Comparison of ENCODE assay signal across 23 cellular contexts in genomic region chr3:10404377-10404776, GRCh38.
DNase-seq lines count a peak whose midpoint lies in the region; ATAC-seq, FAIRE-seq and TF ChIP-seq lines count a peak whose summit lies in the region.
"Had no signal": no experiment of that assay in that cellular context is flagged by ENCODE, and none has a peak within 500 bp of the region (broad histone marks: within the 10 kb centered on the region; RNA-seq: fewer than 3 reads in every experiment).

No MANE protein-coding gene starts in this region.

- no peak overlapping the region for H3K27ac Mint-ChIP-seq in activated CD4-positive, alpha-beta T cell treated with anti-CD3 and anti-CD28 coated beads for 36 hours
- no peak overlapping the region for H3K27ac Mint-ChIP-seq in activated CD4-positive, alpha-beta T cell treated with anti-CD3 and anti-CD28 coated beads, Interleukin-2, amount 10 ng/mL, durations not matched to agents 7 days and 5 days
- no peak overlapping the region for H3K27ac Mint-ChIP-seq in activated naive CD8-positive, alpha-beta T cell treated with anti-CD3 and anti-CD28 coated beads, Interleukin-2, amount 50 U/mL, for 24 hours
- H3K27ac Mint-ChIP-seq in activated naive CD8-positive, alpha-beta T cell treated with anti-CD3 and anti-CD28 coated beads for 36 hours = no peak overlapping the region
- H3K27ac Mint-ChIP-seq: B cell; CD4-positive, alpha-beta T cell; CD8-positive, alpha-beta T cell had no signal

- H3K4me2 ChIP-seq in K562 (ENCODE audit: insufficient read depth, low read length) = no peak overlapping the region
- H3K4me2 ChIP-seq: A549; BLaER1 treated with 17β-estradiol and CSF1 and Interleukin-3, amounts not matched to agents 10 nM and 100 nM had no signal

- H3K9me3 ChIP-seq in HEK293 (ENCODE audit: control insufficient read depth, insufficient read depth, low read depth, low read length) (no peaks in the 10 kb centered on the region), K562 (replicated peaks; ENCODE audit: control insufficient read depth, insufficient read depth, low read depth, low read length) (no peaks in the 10 kb centered on the region)
- H3K9me3 ChIP-seq: A549; BLaER1 treated with 17β-estradiol and CSF1 and Interleukin-3, amounts not matched to agents 10 nM and 100 nM; Caco-2 had no signal

- H2AFZ ChIP-seq in K562 (ENCODE audit: low read depth, low read length) = no peak overlapping the region

- H3K4me3 Mint-ChIP-seq in activated CD4-positive, alpha-beta T cell treated with anti-CD3 and anti-CD28 coated beads for 36 hours = no peak overlapping the region
- no peak overlapping the region for H3K4me3 Mint-ChIP-seq in activated CD4-positive, alpha-beta T cell treated with anti-CD3 and anti-CD28 coated beads, Interleukin-2, amount 10 ng/mL, durations not matched to agents 7 days and 5 days
- H3K4me3 Mint-ChIP-seq in activated naive CD8-positive, alpha-beta T cell treated with anti-CD3 and anti-CD28 coated beads, Interleukin-2, amount 50 U/mL, for 24 hours = no peak overlapping the region
- no peak overlapping the region for H3K4me3 Mint-ChIP-seq in activated naive CD8-positive, alpha-beta T cell treated with anti-CD3 and anti-CD28 coated beads for 36 hours
- H3K4me3 Mint-ChIP-seq: B cell; CD4-positive, alpha-beta T cell; CD8-positive, alpha-beta T cell had no signal

- H3K36me3 Mint-ChIP-seq in activated CD4-positive, alpha-beta T cell treated with anti-CD3 and anti-CD28 coated beads for 36 hours (ENCODE audit: low read depth) = no peaks in the 10 kb centered on the region
- no peaks in the 10 kb centered on the region for H3K36me3 Mint-ChIP-seq in activated CD4-positive, alpha-beta T cell treated with anti-CD3 and anti-CD28 coated beads, Interleukin-2, amount 10 ng/mL, durations not matched to agents 7 days and 5 days (ENCODE audit: low read depth)
- H3K36me3 Mint-ChIP-seq in activated naive CD8-positive, alpha-beta T cell treated with anti-CD3 and anti-CD28 coated beads, Interleukin-2, amount 50 U/mL, for 24 hours (ENCODE audit: low read depth) = no peaks in the 10 kb centered on the region
- no peaks in the 10 kb centered on the region for H3K36me3 Mint-ChIP-seq in activated naive CD8-positive, alpha-beta T cell treated with anti-CD3 and anti-CD28 coated beads for 36 hours
- H3K36me3 Mint-ChIP-seq: CD8-positive, alpha-beta T cell had no signal

- H3K9me1 ChIP-seq in K562 (ENCODE audit: control insufficient read depth, insufficient read depth, low read length) = no peaks in the 10 kb centered on the region

- 18% methylated on average over 4 of the region's 4 CpGs for WGBS in K562 (ENCODE audit: insufficient coverage, low coverage, missing lambda C conversion rate)

- H3K27ac ChIP-seq in HEK293 (ENCODE audit: extremely low read depth, low read depth, low read length) = no peak overlapping the region
- H3K27ac ChIP-seq in K562 (ENCODE audit: extremely low read depth, low read depth, low read length) = no peak overlapping the region
- H3K27ac ChIP-seq: 22Rv1; A549; BLaER1 treated with 17β-estradiol and CSF1 and Interleukin-3, amounts not matched to agents 10 nM and 100 nM; C4-2B had no signal

- no peak for TF ChIP-seq EP300 in K562 (IDR thresholded peaks at IDR 0.05; ENCODE audit: low read length)

- no TSS peak for BruUV-seq in K562 (replicated peaks; lab: Mats Ljungman, UMichigan)

- TF ChIP-seq POLR2A in K562 (conservative IDR thresholded peaks at IDR 0.05) = no peak

- TF ChIP-seq CTCF in HEK293 (tag by site-specific recombination; IDR thresholded peaks at IDR 0.05) = no peak
- no peak for TF ChIP-seq CTCF in K562 (IDR thresholded peaks at IDR 0.05 in 2 of 3, conservative IDR thresholded peaks at IDR 0.05 in 1 of 3; ENCODE audit: insufficient read depth in 2 of 3, low read depth in 1 of 3, low read length in 3 of 3)

- TF ChIP-seq RAD21 in K562 (CRISPR knock-in tag; conservative IDR thresholded peaks at IDR 0.05 in 1 of 2, IDR thresholded peaks at IDR 0.05 in 1 of 2) = no peak

- no peaks in the 10 kb centered on the region; the same call in 1 of the 2 replicates for H4K20me1 ChIP-seq in K562 (replicated peaks; ENCODE audit: control insufficient read depth, insufficient read depth, low read length)
- H4K20me1 ChIP-seq: BLaER1 treated with 17β-estradiol and CSF1 and Interleukin-3, amounts not matched to agents 10 nM and 100 nM had no signal

- no peak overlapping the region for H3K9ac ChIP-seq in K562 (ENCODE audit: insufficient read depth in 1 of 2, low read depth in 2 of 2, low read length in 2 of 2)
- H3K9ac ChIP-seq: BLaER1 treated with 17β-estradiol and CSF1 and Interleukin-3, amounts not matched to agents 10 nM and 100 nM had no signal

- H3K4me3 ChIP-seq in HEK293 (ENCODE audit: low read depth, low read length) (no peak overlapping the region), K562 (no peak overlapping the region)
- H3K4me3 ChIP-seq: A549; BLaER1 treated with 17β-estradiol and CSF1 and Interleukin-3, amounts not matched to agents 10 nM and 100 nM had no signal

- no peaks in the 10 kb centered on the region for H3K9me3 Mint-ChIP-seq in activated CD4-positive, alpha-beta T cell treated with anti-CD3 and anti-CD28 coated beads for 36 hours (ENCODE audit: low read depth)
- H3K9me3 Mint-ChIP-seq in activated CD4-positive, alpha-beta T cell treated with anti-CD3 and anti-CD28 coated beads, Interleukin-2, amount 10 ng/mL, durations not matched to agents 7 days and 5 days = no peaks in the 10 kb centered on the region
- H3K9me3 Mint-ChIP-seq in activated naive CD8-positive, alpha-beta T cell treated with anti-CD3 and anti-CD28 coated beads, Interleukin-2, amount 50 U/mL, for 24 hours = no peaks in the 10 kb centered on the region
- no peaks in the 10 kb centered on the region for H3K9me3 Mint-ChIP-seq in activated naive CD8-positive, alpha-beta T cell treated with anti-CD3 and anti-CD28 coated beads for 36 hours
- H3K9me3 Mint-ChIP-seq: CD4-positive, alpha-beta T cell; CD8-positive, alpha-beta T cell had no signal

- no peaks in the 10 kb centered on the region for H3K79me2 ChIP-seq in K562 (ENCODE audit: control insufficient read depth, insufficient read depth, low read length)

- peak; percentile 49 for ATAC-seq in activated CD4-positive, alpha-beta T cell treated with anti-CD3 and anti-CD28 coated beads for 36 hours
- ATAC-seq in activated naive CD8-positive, alpha-beta T cell treated with anti-CD3 and anti-CD28 coated beads, Interleukin-2, amount 50 U/mL, for 24 hours = peak; percentile 67
- ATAC-seq in K562 = no peak
- ATAC-seq: A549; CD8-positive, alpha-beta T cell had no signal

- POLR2A ChIA-PET in activated CD4-positive, alpha-beta T cell treated with anti-CD3 and anti-CD28 coated beads for 36 hours (lab: Charles Lee) = no interaction called here
- POLR2A ChIA-PET in activated CD4-positive, alpha-beta T cell treated with anti-CD3 and anti-CD28 coated beads, Interleukin-2, amount 10 ng/mL, durations not matched to agents 7 days and 5 days (lab: Charles Lee) = no interaction called here
- POLR2A ChIA-PET in HEK293 (lab: Yijun Ruan, JAX) = no interaction called here
- POLR2A ChIA-PET in K562 (lab: Yijun Ruan, JAX) = interaction anchor here (0.6 to 1.3 kb wide), 3 partner anchors 20 to 46 kb away, joined by 3 to 4 read pairs (median 4); no protein-coding TSS in a partner anchor

- H3K27me3 ChIP-seq in K562 (ENCODE audit: control insufficient read depth in 2 of 2, insufficient read depth in 2 of 2, low read length in 2 of 2) = peaks cover 23 to 68% of the 10 kb centered on the region in 2 experiments; a peak in 4 of 5 replicates
- H3K27me3 ChIP-seq: BLaER1 treated with 17β-estradiol and CSF1 and Interleukin-3, amounts not matched to agents 10 nM and 100 nM had no signal

- H3K36me3 ChIP-seq in HEK293 (ENCODE audit: control insufficient read depth in 2 of 2, insufficient read depth in 1 of 2, low read length in 2 of 2) = no peaks in the 10 kb centered on the region
- no peaks in the 10 kb centered on the region for H3K36me3 ChIP-seq in K562 (ENCODE audit: control insufficient read depth, insufficient read depth, low read length)

- H3K4me1 Mint-ChIP-seq in activated CD4-positive, alpha-beta T cell treated with anti-CD3 and anti-CD28 coated beads for 36 hours = peaks cover 3% of the 10 kb centered on the region
- H3K4me1 Mint-ChIP-seq in activated CD4-positive, alpha-beta T cell treated with anti-CD3 and anti-CD28 coated beads, Interleukin-2, amount 10 ng/mL, durations not matched to agents 7 days and 5 days = peaks cover 2% of the 10 kb centered on the region
- H3K4me1 Mint-ChIP-seq in activated naive CD8-positive, alpha-beta T cell treated with anti-CD3 and anti-CD28 coated beads, Interleukin-2, amount 50 U/mL, for 24 hours = peaks cover 5% of the 10 kb centered on the region
- H3K4me1 Mint-ChIP-seq in activated naive CD8-positive, alpha-beta T cell treated with anti-CD3 and anti-CD28 coated beads for 36 hours = no peaks in the 10 kb centered on the region
- H3K4me1 Mint-ChIP-seq: B cell had no signal

- in situ Hi-C loops in K562 (cut with MboI) = no loop called here

- intact Hi-C loops in activated CD4-positive, alpha-beta T cell treated with anti-CD3 and anti-CD28 coated beads for 36 hours (cut with DNase I, micrococcal nuclease) = no loop called here
- intact Hi-C loops in K562 (cut with micrococcal nuclease) = no loop called here

- no peaks in the 10 kb centered on the region for H3K4me1 ChIP-seq in HEK293 (ENCODE audit: control insufficient read depth, insufficient read depth, low read length)
- no peaks in the 10 kb centered on the region; a peak in 1 of 5 replicates for H3K4me1 ChIP-seq in K562 (replicated peaks in 1 of 2; ENCODE audit: control insufficient read depth in 2 of 2, insufficient read depth in 2 of 2, low read length in 2 of 2)
- H3K4me1 ChIP-seq: A549, Caco-2 had no signal

- no peak for DNase-seq in activated CD4-positive, alpha-beta T cell treated with anti-CD3 and anti-CD28 coated beads for 36 hours
- DNase-seq in activated CD4-positive, alpha-beta T cell treated with anti-CD3 and anti-CD28 coated beads, Interleukin-2, amount 10 ng/mL, durations not matched to agents 7 days and 5 days = no peak
- DNase-seq in activated naive CD8-positive, alpha-beta T cell treated with anti-CD3 and anti-CD28 coated beads, Interleukin-2, amount 50 U/mL, for 24 hours = no peak
- no peak for DNase-seq in activated naive CD8-positive, alpha-beta T cell treated with anti-CD3 and anti-CD28 coated beads for 36 hours
- DNase-seq in K562 (ENCODE audit: extremely low read depth in 1 of 4, low spot score in 3 of 4) (no peak), NCI-H146 treated with DMSO at 0.1 percent for 48 hours (lab: John Stamatoyannopoulos, UW; ENCODE audit: unreplicated experiment) (no peak)
- DNase-seq: AML-193; Caco-2; Calu3; CD4-positive, alpha-beta T cell; CD8-positive, alpha-beta T cell; DMS79 treated with DMSO at 0.1 percent for 48 hours; GF-D8 had no signal

- FAIRE-seq in K562 (lab: Jason Lieb, UNC) = peak; percentile 23
- FAIRE-seq: A549, D721Med, G401.6, GM12891, GM19239 had no signal

- H3K27me3 Mint-ChIP-seq in activated CD4-positive, alpha-beta T cell treated with anti-CD3 and anti-CD28 coated beads for 36 hours = no peaks in the 10 kb centered on the region
- H3K27me3 Mint-ChIP-seq in activated CD4-positive, alpha-beta T cell treated with anti-CD3 and anti-CD28 coated beads, Interleukin-2, amount 10 ng/mL, durations not matched to agents 7 days and 5 days = no peaks in the 10 kb centered on the region
- no peaks in the 10 kb centered on the region for H3K27me3 Mint-ChIP-seq in activated naive CD8-positive, alpha-beta T cell treated with anti-CD3 and anti-CD28 coated beads, Interleukin-2, amount 50 U/mL, for 24 hours
- H3K27me3 Mint-ChIP-seq in activated naive CD8-positive, alpha-beta T cell treated with anti-CD3 and anti-CD28 coated beads for 36 hours = no peaks in the 10 kb centered on the region
- H3K27me3 Mint-ChIP-seq: B cell; CD4-positive, alpha-beta T cell had no signal

- CTCF ChIA-PET in activated CD4-positive, alpha-beta T cell treated with anti-CD3 and anti-CD28 coated beads for 36 hours (lab: Charles Lee) = interaction anchor here (1.0 kb wide), 1 partner anchor 14 kb away, joined by 4 read pairs; no protein-coding TSS in a partner anchor
- CTCF ChIA-PET in activated CD4-positive, alpha-beta T cell treated with anti-CD3 and anti-CD28 coated beads, Interleukin-2, amount 10 ng/mL, durations not matched to agents 7 days and 5 days (lab: Charles Lee) = no interaction called here
- CTCF ChIA-PET in HEK293 (lab: Yijun Ruan, JAX) (no interaction called here), K562 (lab: Yijun Ruan, JAX; ENCODE audit: low intra/inter-chr PET ratio) (no interaction called here)
